Comparison of ENCODE assay signal across 2 cellular contexts in genomic region chr12:115474525-115475353, GRCh38.
A peak's percentile ranks its signal among the peaks of the same experiment; 100 is the strongest.
TF ChIP-seq lines count a peak whose summit lies in the region.

No MANE protein-coding gene starts in this region.

TF ChIP-seq in IMR-90, 13 proteins besides CTCF, POLR2A, EP300 and RAD21:
- TF ChIP-seq CEBPB (IDR thresholded peaks at IDR 0.05; ENCODE audit: low read depth, low read length) (peak; percentile 46; the same call in 1 of the 2 replicates), MXI1 (IDR thresholded peaks at IDR 0.05; ENCODE audit: borderline replicate concordance, low read depth, low read length) (no peak)

TF ChIP-seq in K562, 482 proteins besides CTCF, POLR2A, EP300 and RAD21:
- TF ChIP-seq ZNF232 (CRISPR knock-in tag; IDR thresholded peaks at IDR 0.05) (no peak), CEBPG (CRISPR knock-in tag; IDR thresholded peaks at IDR 0.05) (no peak), CEBPG (tag; conservative IDR thresholded peaks at IDR 0.05 in 1 of 2, IDR thresholded peaks at IDR 0.05 in 1 of 2) (peak in 1 of 2 experiments; percentile 54; a peak in 1 of 4 replicates), CEBPB (tag; IDR thresholded peaks at IDR 0.05) (peak; percentile 78)
